18 cellular contexts compared by ENCODE assay signal in the genomic region with DNA sequence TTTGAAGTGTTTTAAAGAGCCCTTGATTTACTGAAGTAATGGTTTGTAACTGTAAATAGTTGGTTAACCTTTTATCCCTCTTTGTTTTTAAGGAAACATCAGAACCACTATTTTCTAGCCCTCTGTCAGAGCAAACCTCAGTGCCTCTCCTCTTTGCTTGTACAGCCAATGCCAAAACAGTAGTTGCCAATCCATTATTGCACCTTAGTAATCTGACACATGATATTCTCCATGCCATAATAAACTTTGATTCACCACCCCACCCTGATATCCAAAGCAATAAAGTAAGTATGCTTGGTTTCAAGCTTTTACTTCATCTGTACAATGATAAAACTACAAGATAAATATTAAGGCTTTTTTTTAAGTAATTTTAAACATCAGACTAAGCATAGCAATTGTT.
"Had no signal": no experiment of that assay in that cellular context is flagged by ENCODE, and none has a peak within 500 bp of the region (broad histone marks: within the 10 kb centered on the region; RNA-seq: fewer than 3 reads in every experiment).

No MANE protein-coding gene starts in this region.

- H3K9me3 Mint-ChIP-seq: activated naive CD4-positive, alpha-beta T cell treated with anti-CD3 and anti-CD28 coated beads, Interleukin-2, amount 50 U/mL, for 24 hours; T-helper 1 cell treated with Interleukin-12 subunit alpha and Interleukin-12 subunit beta and Interleukin-4 antibody, amounts not matched to agents 30 μg/mL and 1 μg/mL, for 36 hours had no signal

- H3K4me3 ChIP-seq: breast epithelium, SJCRH30 had no signal

- ATAC-seq: activated CD4-positive, CD25-positive, alpha-beta regulatory T cell treated with anti-CD3 and anti-CD28 coated beads, Interleukin-2, amount 50 U/mL, for 24 hours; activated CD8-positive, alpha-beta T cell treated with anti-CD3 and anti-CD28 coated beads, Interleukin-2, amount 10 ng/mL, durations not matched to agents 7 days and 5 days had no signal

- H3K4me1 ChIP-seq: breast epithelium, SJCRH30 had no signal

- H3K27ac Mint-ChIP-seq: activated CD8-positive, alpha-beta T cell treated with anti-CD3 and anti-CD28 coated beads, Interleukin-2, amount 10 ng/mL, durations not matched to agents 7 days and 5 days; activated naive CD4-positive, alpha-beta T cell treated with anti-CD3 and anti-CD28 coated beads, Interleukin-2, amount 50 U/mL, for 24 hours; T-helper 1 cell treated with Interleukin-12 subunit alpha and Interleukin-12 subunit beta and Interleukin-4 antibody, amounts not matched to agents 30 μg/mL and 1 μg/mL, for 36 hours had no signal

- H3K27ac ChIP-seq: breast epithelium, SJCRH30 had no signal

- H3K27me3 ChIP-seq: breast epithelium, SJCRH30 had no signal

- DNase-seq: activated CD4-positive, alpha-beta T cell treated with anti-CD3 and anti-CD28 coated beads for 4 hours; activated CD8-positive, alpha-beta memory T cell treated with anti-CD3 and anti-CD28 coated beads, Interleukin-2, amount 50 U/mL, for 48 hours; activated CD8-positive, alpha-beta T cell treated with anti-CD3 and anti-CD28 coated beads, Interleukin-2, amount 10 ng/mL, durations not matched to agents 7 days and 5 days; activated T-cell treated with anti-CD3 and anti-CD28 coated beads, Interleukin-2, amount 50 U/mL, for 1 hour; aorta; caudate nucleus; KBM-7; NCI-H1048; NCI-H146; NCI-H187 treated with DMSO at 0.1 percent for 48 hours; NCI-H2081 treated with DMSO at 0.1 percent for 48 hours; NCI-H510A treated with DMSO at 0.1 percent for 48 hours; NCI-H69; SJCRH30 had no signal

- H3K9me3 ChIP-seq: breast epithelium, SJCRH30 had no signal

- H3K27me3 Mint-ChIP-seq: activated naive CD4-positive, alpha-beta T cell treated with anti-CD3 and anti-CD28 coated beads, Interleukin-2, amount 50 U/mL, for 24 hours had no signal

- H3K36me3 ChIP-seq: breast epithelium, SJCRH30 had no signal

- H3K4me3 Mint-ChIP-seq: activated CD8-positive, alpha-beta T cell treated with anti-CD3 and anti-CD28 coated beads, Interleukin-2, amount 10 ng/mL, durations not matched to agents 7 days and 5 days; activated naive CD4-positive, alpha-beta T cell treated with anti-CD3 and anti-CD28 coated beads, Interleukin-2, amount 50 U/mL, for 24 hours; T-helper 1 cell treated with Interleukin-12 subunit alpha and Interleukin-12 subunit beta and Interleukin-4 antibody, amounts not matched to agents 30 μg/mL and 1 μg/mL, for 36 hours had no signal
